In genomic region chr5:54743581-54743980, GRCh38 we compare ENCODE assay signal across 9 cellular contexts.
DNase-seq lines count a peak whose midpoint lies in the region; ATAC-seq and TF ChIP-seq lines count a peak whose summit lies in the region.
"Had no signal": no experiment of that assay in that cellular context is flagged by ENCODE, and none has a peak within 500 bp of the region (broad histone marks: within the 10 kb centered on the region; RNA-seq: fewer than 3 reads in every experiment).

No MANE protein-coding gene starts in this region.

- TF ChIP-seq EP300 in Ishikawa (IDR thresholded peaks at IDR 0.05; ENCODE audit: borderline replicate concordance): 0 out of 2 replicates have a peak, but pooled peaks have one; percentile 4
- no peak for TF ChIP-seq EP300 in ovary (IDR thresholded peaks at IDR 0.05)

- no peak for ATAC-seq in stimulated activated naive CD8-positive, alpha-beta T cell treated with anti-CD3 and anti-CD28 coated beads, Interleukin-15, amount 100 ng/mL, for 72 hours
- ATAC-seq in HG03432 (IDR thresholded peaks at IDR 0.05; ENCODE audit: unreplicated experiment): no peak

- H3K27me3 Mint-ChIP-seq in stimulated activated naive CD8-positive, alpha-beta T cell treated with anti-CD3 and anti-CD28 coated beads, Interleukin-15, amount 100 ng/mL, for 72 hours: peaks cover 11% of the 10 kb centered on the region
- peaks cover 4% of the 10 kb centered on the region for H3K27me3 Mint-ChIP-seq in activated T-cell treated with anti-CD3 and anti-CD28 coated beads, Interleukin-2, amount 50 U/mL, for 24 hours

- no peak for TF ChIP-seq POLR2A in ovary (IDR thresholded peaks at IDR 0.05)

- DNase-seq in AG10803 (ENCODE audit: low read depth) (no peak), coronary artery (ENCODE audit: low spot score) (no peak), ovary (no peak)
- DNase-seq in stimulated activated naive CD8-positive, alpha-beta T cell treated with anti-CD3 and anti-CD28 coated beads, Interleukin-15, amount 100 ng/mL, for 72 hours: no peak
- no peak for DNase-seq in activated T-cell treated with anti-CD3 and anti-CD28 coated beads, Interleukin-2, amount 50 U/mL, for 24 hours
- DNase-seq: posterior cingulate gyrus had no signal

- H3K27me3 ChIP-seq in neutrophil (no peaks in the 10 kb centered on the region), ovary (no peaks in the 10 kb centered on the region)

- no peaks in the 10 kb centered on the region for H3K36me3 ChIP-seq in neutrophil
- H3K36me3 ChIP-seq in ovary: no peaks in the 10 kb centered on the region

- H3K27ac Mint-ChIP-seq in stimulated activated naive CD8-positive, alpha-beta T cell treated with anti-CD3 and anti-CD28 coated beads, Interleukin-15, amount 100 ng/mL, for 72 hours: no peak overlapping the region
- H3K27ac Mint-ChIP-seq in activated T-cell treated with anti-CD3 and anti-CD28 coated beads, Interleukin-2, amount 50 U/mL, for 24 hours: no peak overlapping the region

- peaks cover 17% of the 10 kb centered on the region for H3K4me1 Mint-ChIP-seq in stimulated activated naive CD8-positive, alpha-beta T cell treated with anti-CD3 and anti-CD28 coated beads, Interleukin-15, amount 100 ng/mL, for 72 hours
- H3K4me1 Mint-ChIP-seq in activated T-cell treated with anti-CD3 and anti-CD28 coated beads, Interleukin-2, amount 50 U/mL, for 24 hours (ENCODE audit: low read depth): peaks cover 19% of the 10 kb centered on the region

- no peak overlapping the region for H3K4me3 Mint-ChIP-seq in stimulated activated naive CD8-positive, alpha-beta T cell treated with anti-CD3 and anti-CD28 coated beads, Interleukin-15, amount 100 ng/mL, for 72 hours
- no peak overlapping the region for H3K4me3 Mint-ChIP-seq in activated T-cell treated with anti-CD3 and anti-CD28 coated beads, Interleukin-2, amount 50 U/mL, for 24 hours

- intact Hi-C loops in ovary (cut with DNase I): no loop called here

- no peak for TF ChIP-seq RAD21 in Ishikawa (IDR thresholded peaks at IDR 0.05; ENCODE audit: low read depth)

- H3K4me3 ChIP-seq in AG10803 (ENCODE audit: low read length): peak overlapping the region; percentile 29
- no peak overlapping the region for H3K4me3 ChIP-seq in coronary artery
- H3K4me3 ChIP-seq in neutrophil (ENCODE audit: low read depth in 1 of 2, low read length in 1 of 2): peak overlapping the region in 1 of 2 experiments; percentile 33
- no peak overlapping the region for H3K4me3 ChIP-seq in ovary

- peaks cover 25 to 29% of the 10 kb centered on the region in 2 experiments for H3K4me1 ChIP-seq in neutrophil (ENCODE audit: control insufficient read depth in 1 of 2, insufficient read depth in 1 of 2, low read depth in 1 of 2, low read length in 1 of 2)
- peaks cover 4% of the 10 kb centered on the region for H3K4me1 ChIP-seq in ovary (ENCODE audit: insufficient read depth)

- H3K27ac ChIP-seq in coronary artery: peak overlapping the region; percentile 3 to 76
- peak overlapping the region; percentile 87 for H3K27ac ChIP-seq in neutrophil
- peak overlapping the region in 1 of 2 donors; percentile 59 for H3K27ac ChIP-seq in ovary

- no peak for TF ChIP-seq CTCF in AG10803 (conservative IDR thresholded peaks at IDR 0.05; ENCODE audit: low read length)
- TF ChIP-seq CTCF in coronary artery (IDR thresholded peaks at IDR 0.05): no peak
- no peak for TF ChIP-seq CTCF in neutrophil (IDR thresholded peaks at IDR 0.05)
- no peak for TF ChIP-seq CTCF in ovary (IDR thresholded peaks at IDR 0.05)

- H3K36me3 Mint-ChIP-seq in activated T-cell treated with anti-CD3 and anti-CD28 coated beads, Interleukin-2, amount 50 U/mL, for 24 hours (ENCODE audit: low read depth): no peaks in the 10 kb centered on the region

- 88 to 97% (median 94%) methylated on average over 5 of the region's 5 CpGs for WGBS in ovary, 3 donors

- no peaks in the 10 kb centered on the region for H3K9me3 ChIP-seq in neutrophil
- no peaks in the 10 kb centered on the region for H3K9me3 ChIP-seq in ovary

- no peaks in the 10 kb centered on the region for H3K9me3 Mint-ChIP-seq in stimulated activated naive CD8-positive, alpha-beta T cell treated with anti-CD3 and anti-CD28 coated beads, Interleukin-15, amount 100 ng/mL, for 72 hours
- H3K9me3 Mint-ChIP-seq in activated T-cell treated with anti-CD3 and anti-CD28 coated beads, Interleukin-2, amount 50 U/mL, for 24 hours: no peaks in the 10 kb centered on the region

TF ChIP-seq in Ishikawa, 13 proteins besides CTCF, POLR2A, EP300 and RAD21:
- no peak for TF ChIP-seq MAX (IDR thresholded peaks at IDR 0.05)
- TF ChIP-seq CREB1 (IDR thresholded peaks at IDR 0.05; ENCODE audit: low read depth): no peak
- no peak for TF ChIP-seq NFIC (IDR thresholded peaks at IDR 0.05)
- no peak for TF ChIP-seq TEAD4 (IDR thresholded peaks at IDR 0.05)
- no peak for TF ChIP-seq CEBPB (IDR thresholded peaks at IDR 0.05)
- no peak for TF ChIP-seq TCF12 (IDR thresholded peaks at IDR 0.05; ENCODE audit: low read depth)
- TF ChIP-seq ZBTB7A (IDR thresholded peaks at IDR 0.05; ENCODE audit: low read depth): no peak
